ENCODE assay signal across 36 cellular contexts in genomic region chr1:93301131-93301530, GRCh38.
"Had no signal": no experiment of that assay in that cellular context is flagged by ENCODE, and none has a peak within 500 bp of the region (broad histone marks: within the 10 kb centered on the region; RNA-seq: fewer than 3 reads in every experiment).

No MANE protein-coding gene starts in this region.

- H3K9me3 ChIP-seq: ascending aorta had no signal

- H3K27me3 Mint-ChIP-seq: activated B cell treated with CpG ODN at 0.5 μM for 24 hours; activated CD4-positive, alpha-beta memory T cell treated with anti-CD3 and anti-CD28 coated beads for 36 hours; activated CD4-positive, alpha-beta T cell treated with anti-CD3 and anti-CD28 coated beads, Interleukin-2, amount 10 ng/mL, durations not matched to agents 24 days and 14 days; activated CD8-positive, alpha-beta T cell treated with anti-CD3 and anti-CD28 coated beads for 36 hours; activated naive CD4-positive, alpha-beta T cell treated with anti-CD3 and anti-CD28 coated beads, Interleukin-2, amount 10 ng/mL, durations not matched to agents 7 days and 5 days; activated naive CD4-positive, alpha-beta T cell treated with anti-CD3 and anti-CD28 coated beads, Interleukin-2, amount 50 U/mL, for 24 hours; activated naive CD8-positive, alpha-beta T cell; activated naive CD8-positive, alpha-beta T cell treated with anti-CD3 and anti-CD28 coated beads, Interleukin-2, amount 10 ng/mL, durations not matched to agents 7 days and 5 days; activated naive CD8-positive, alpha-beta T cell treated with anti-CD3 and anti-CD28 coated beads, Interleukin-2, amount 50 U/mL, for 24 hours; activated T-helper 17 cell treated with anti-CD3 and anti-CD28 coated beads, Interleukin-2, amount 50 U/mL, for 72 hours; brain; central memory CD8-positive, alpha-beta T cell had no signal

- H3K9me3 Mint-ChIP-seq: activated B cell treated with CpG ODN at 0.5 μM for 24 hours; activated CD4-positive, alpha-beta memory T cell treated with anti-CD3 and anti-CD28 coated beads for 36 hours; activated CD4-positive, alpha-beta T cell treated with anti-CD3 and anti-CD28 coated beads, Interleukin-2, amount 10 ng/mL, durations not matched to agents 24 days and 14 days; activated CD8-positive, alpha-beta T cell treated with anti-CD3 and anti-CD28 coated beads for 36 hours; activated naive CD4-positive, alpha-beta T cell treated with anti-CD3 and anti-CD28 coated beads, Interleukin-2, amount 10 ng/mL, durations not matched to agents 7 days and 5 days; activated naive CD4-positive, alpha-beta T cell treated with anti-CD3 and anti-CD28 coated beads, Interleukin-2, amount 50 U/mL, for 24 hours; activated naive CD8-positive, alpha-beta T cell treated with anti-CD3 and anti-CD28 coated beads, Interleukin-2, amount 10 ng/mL, durations not matched to agents 7 days and 5 days; activated naive CD8-positive, alpha-beta T cell treated with anti-CD3 and anti-CD28 coated beads, Interleukin-2, amount 50 U/mL, for 24 hours; activated T-cell treated with anti-CD3 and anti-CD28 coated beads, Interleukin-2, amount 50 U/mL, for 4 hours; activated T-cell treated with anti-CD3 and anti-CD28 coated beads, Interleukin-2, amount 50 U/mL, for 72 hours; activated T-helper 1 cell treated with anti-CD3 and anti-CD28 coated beads, Interleukin-12 subunit alpha, Interleukin-12 subunit beta, Interleukin-2, Interleukin-4 antibody, amounts not matched to agents 30 ng/mL and 10 ng/mL and 1 ng/mL, durations not matched to agents 14 hours and 24 hours and 36 hours; activated T-helper 17 cell treated with anti-CD3 and anti-CD28 coated beads, Interleukin-2, amount 50 U/mL, for 72 hours; brain; central memory CD8-positive, alpha-beta T cell; T-helper 1 cell treated with Interleukin-12 subunit alpha and Interleukin-12 subunit beta and Interleukin-4 antibody, amounts not matched to agents 30 μg/mL and 1 μg/mL, for 36 hours; T-helper 2 cell treated with Interferon-gamma antibody and Interleukin-4, amounts not matched to agents 5 μg/mL and 100 μg/mL, for 36 hours had no signal

- H3K36me3 Mint-ChIP-seq: activated naive CD4-positive, alpha-beta T cell treated with anti-CD3 and anti-CD28 coated beads, Interleukin-2, amount 10 ng/mL, durations not matched to agents 7 days and 5 days; activated naive CD8-positive, alpha-beta T cell treated with anti-CD3 and anti-CD28 coated beads, Interleukin-2, amount 10 ng/mL, durations not matched to agents 7 days and 5 days had no signal

- H3K4me3 Mint-ChIP-seq: activated B cell treated with CpG ODN at 0.5 μM for 24 hours; activated CD4-positive, alpha-beta memory T cell treated with anti-CD3 and anti-CD28 coated beads for 36 hours; activated CD4-positive, alpha-beta T cell treated with anti-CD3 and anti-CD28 coated beads, Interleukin-2, amount 10 ng/mL, durations not matched to agents 24 days and 14 days; activated CD8-positive, alpha-beta T cell treated with anti-CD3 and anti-CD28 coated beads for 36 hours; activated naive CD4-positive, alpha-beta T cell treated with anti-CD3 and anti-CD28 coated beads, Interleukin-2, amount 10 ng/mL, durations not matched to agents 7 days and 5 days; activated naive CD4-positive, alpha-beta T cell treated with anti-CD3 and anti-CD28 coated beads, Interleukin-2, amount 50 U/mL, for 24 hours; activated naive CD8-positive, alpha-beta T cell; activated naive CD8-positive, alpha-beta T cell treated with anti-CD3 and anti-CD28 coated beads, Interleukin-2, amount 10 ng/mL, durations not matched to agents 7 days and 5 days; activated naive CD8-positive, alpha-beta T cell treated with anti-CD3 and anti-CD28 coated beads, Interleukin-2, amount 50 U/mL, for 24 hours; activated T-cell treated with anti-CD3 and anti-CD28 coated beads, Interleukin-2, amount 50 U/mL, for 4 hours; activated T-cell treated with anti-CD3 and anti-CD28 coated beads, Interleukin-2, amount 50 U/mL, for 72 hours; activated T-helper 1 cell treated with anti-CD3 and anti-CD28 coated beads, Interleukin-12 subunit alpha, Interleukin-12 subunit beta, Interleukin-2, Interleukin-4 antibody, amounts not matched to agents 30 ng/mL and 10 ng/mL and 1 ng/mL, durations not matched to agents 14 hours and 24 hours and 36 hours; activated T-helper 17 cell treated with anti-CD3 and anti-CD28 coated beads, Interleukin-2, amount 50 U/mL, for 72 hours; brain; central memory CD8-positive, alpha-beta T cell; T-helper 1 cell treated with Interleukin-12 subunit alpha and Interleukin-12 subunit beta and Interleukin-4 antibody, amounts not matched to agents 30 μg/mL and 1 μg/mL, for 36 hours; T-helper 2 cell treated with Interferon-gamma antibody and Interleukin-4, amounts not matched to agents 5 μg/mL and 100 μg/mL, for 36 hours had no signal

- H3K27ac ChIP-seq: ascending aorta, cardiac muscle cell, VCaP had no signal

- H3K4me1 Mint-ChIP-seq: activated B cell treated with CpG ODN at 0.5 μM for 24 hours; activated CD4-positive, alpha-beta T cell treated with anti-CD3 and anti-CD28 coated beads, Interleukin-2, amount 10 ng/mL, durations not matched to agents 24 days and 14 days; activated naive CD4-positive, alpha-beta T cell treated with anti-CD3 and anti-CD28 coated beads, Interleukin-2, amount 10 ng/mL, durations not matched to agents 7 days and 5 days; activated naive CD8-positive, alpha-beta T cell treated with anti-CD3 and anti-CD28 coated beads, Interleukin-2, amount 50 U/mL, for 24 hours; activated T-helper 17 cell treated with anti-CD3 and anti-CD28 coated beads, Interleukin-2, amount 50 U/mL, for 72 hours; brain; central memory CD8-positive, alpha-beta T cell had no signal

- H3K36me3 ChIP-seq: cardiac muscle cell had no signal

- DNase-seq: activated B cell treated with CpG ODN at 0.5 μM for 24 hours; activated CD4-positive, alpha-beta memory T cell treated with anti-CD3 and anti-CD28 coated beads for 36 hours; activated CD4-positive, alpha-beta T cell treated with anti-CD3 and anti-CD28 coated beads for 4 hours; activated CD4-positive, alpha-beta T cell treated with anti-CD3 and anti-CD28 coated beads, Interleukin-2, amount 10 ng/mL, durations not matched to agents 24 days and 14 days; activated CD4-positive, alpha-beta T cell treated with anti-CD3 and anti-CD28 coated beads, Interleukin-2, amount 50 U/mL, for 1 hour; activated CD4-positive, alpha-beta T cell treated with anti-CD3 and anti-CD28 coated beads, Interleukin-2, amount 50 U/mL, for 4 hours; activated CD4-positive, CD25-positive, alpha-beta regulatory T cell treated with anti-CD3 and anti-CD28 coated beads, Interleukin-2, amount 50 U/mL, for 72 hours; activated CD8-positive, alpha-beta memory T cell treated with anti-CD3 and anti-CD28 coated beads, Interleukin-2, amount 50 U/mL, for 4 hours; activated CD8-positive, alpha-beta T cell treated with anti-CD3 and anti-CD28 coated beads for 36 hours; activated effector memory CD4-positive, alpha-beta T cell treated with anti-CD3 and anti-CD28 coated beads, Interleukin-2, amount 50 U/mL, for 16 hours; activated gamma-delta T cell treated with Interleukin-2 at 50 U/mL for 16 hours; activated naive CD4-positive, alpha-beta T cell; activated naive CD4-positive, alpha-beta T cell treated with anti-CD3 and anti-CD28 coated beads, Interleukin-2, amount 10 ng/mL, durations not matched to agents 7 days and 5 days; activated naive CD8-positive, alpha-beta T cell treated with anti-CD3 and anti-CD28 coated beads, Interleukin-2, amount 10 ng/mL, durations not matched to agents 7 days and 5 days; activated naive CD8-positive, alpha-beta T cell treated with anti-CD3 and anti-CD28 coated beads, Interleukin-2, amount 50 U/mL, for 24 hours; activated T-cell treated with anti-CD3 and anti-CD28 coated beads for 4 hours; activated T-cell treated with anti-CD3 and anti-CD28 coated beads, Interleukin-2, amount 50 U/mL, for 1 hour; activated T-cell treated with anti-CD3 and anti-CD28 coated beads, Interleukin-2, amount 50 U/mL, for 4 hours; activated T-cell treated with anti-CD3 and anti-CD28 coated beads, Interleukin-2, amount 50 U/mL, for 72 hours; amygdala; anterior cingulate cortex; caudate nucleus; cerebellar nuclear complex; T-helper 2 cell; T-helper 9 cell had no signal

- H3K4me1 ChIP-seq: ascending aorta had no signal

- H3K4me3 ChIP-seq: ascending aorta, cardiac muscle cell had no signal

- H3K27ac Mint-ChIP-seq: activated B cell treated with CpG ODN at 0.5 μM for 24 hours; activated CD4-positive, alpha-beta memory T cell treated with anti-CD3 and anti-CD28 coated beads for 36 hours; activated CD4-positive, alpha-beta T cell treated with anti-CD3 and anti-CD28 coated beads, Interleukin-2, amount 10 ng/mL, durations not matched to agents 24 days and 14 days; activated CD8-positive, alpha-beta T cell treated with anti-CD3 and anti-CD28 coated beads for 36 hours; activated naive CD4-positive, alpha-beta T cell treated with anti-CD3 and anti-CD28 coated beads, Interleukin-2, amount 10 ng/mL, durations not matched to agents 7 days and 5 days; activated naive CD4-positive, alpha-beta T cell treated with anti-CD3 and anti-CD28 coated beads, Interleukin-2, amount 50 U/mL, for 24 hours; activated naive CD8-positive, alpha-beta T cell; activated naive CD8-positive, alpha-beta T cell treated with anti-CD3 and anti-CD28 coated beads, Interleukin-2, amount 10 ng/mL, durations not matched to agents 7 days and 5 days; activated naive CD8-positive, alpha-beta T cell treated with anti-CD3 and anti-CD28 coated beads, Interleukin-2, amount 50 U/mL, for 24 hours; activated T-cell treated with anti-CD3 and anti-CD28 coated beads, Interleukin-2, amount 50 U/mL, for 72 hours; activated T-helper 1 cell treated with anti-CD3 and anti-CD28 coated beads, Interleukin-12 subunit alpha, Interleukin-12 subunit beta, Interleukin-2, Interleukin-4 antibody, amounts not matched to agents 30 ng/mL and 10 ng/mL and 1 ng/mL, durations not matched to agents 14 hours and 24 hours and 36 hours; activated T-helper 17 cell treated with anti-CD3 and anti-CD28 coated beads, Interleukin-2, amount 50 U/mL, for 72 hours; brain; T-helper 1 cell treated with Interleukin-12 subunit alpha and Interleukin-12 subunit beta and Interleukin-4 antibody, amounts not matched to agents 30 μg/mL and 1 μg/mL, for 36 hours; T-helper 2 cell treated with Interferon-gamma antibody and Interleukin-4, amounts not matched to agents 5 μg/mL and 100 μg/mL, for 36 hours had no signal

- ATAC-seq: activated CD8-positive, alpha-beta T cell treated with anti-CD3 and anti-CD28 coated beads for 36 hours; activated naive CD8-positive, alpha-beta T cell treated with anti-CD3 and anti-CD28 coated beads, Interleukin-2, amount 50 U/mL, for 24 hours; activated T-cell treated with anti-CD3 and anti-CD28 coated beads, Interleukin-2, amount 50 U/mL, for 4 hours; activated T-cell treated with anti-CD3 and anti-CD28 coated beads, Interleukin-2, amount 50 U/mL, for 72 hours; activated T-helper 17 cell treated with anti-CD3 and anti-CD28 coated beads, Interleukin-2, amount 50 U/mL, for 72 hours had no signal

- H3K27me3 ChIP-seq: ascending aorta, cardiac muscle cell had no signal
